21 cellular contexts compared by ENCODE assay signal in genomic region chr9:123283048-123283408, GRCh38. TPM values are rescaled to one million over a fixed set of nuclear protein-coding genes. Genes with fewer than 3 reads are reported as not detected.
DNase-seq lines count a peak whose midpoint lies in the region; ATAC-seq and TF ChIP-seq lines count a peak whose summit lies in the region.
"Had no signal": no experiment of that assay in that cellular context is flagged by ENCODE, and none has a peak within 500 bp of the region (broad histone marks: within the 10 kb centered on the region; RNA-seq: fewer than 3 reads in every experiment).

No MANE protein-coding gene starts in this region.

- no peak overlapping the region for H3K27ac Mint-ChIP-seq in activated naive CD8-positive, alpha-beta T cell treated with anti-CD3 and anti-CD28 coated beads, Interleukin-2, amount 50 U/mL, for 24 hours
- H3K27ac Mint-ChIP-seq: CD4-positive, alpha-beta memory T cell had no signal

- H3K36me3 Mint-ChIP-seq in activated naive CD8-positive, alpha-beta T cell treated with anti-CD3 and anti-CD28 coated beads, Interleukin-2, amount 50 U/mL, for 24 hours (ENCODE audit: low read depth): no peaks in the 10 kb centered on the region
- H3K36me3 Mint-ChIP-seq: CD4-positive, alpha-beta memory T cell had no signal

- no TSS peak for BruUV-seq in OCI-LY7 (replicated peaks; lab: Mats Ljungman, UMichigan)

- H3K4me2 ChIP-seq in OCI-LY7 (ENCODE audit: low read length): no peak overlapping the region

- no peak for TF ChIP-seq CTCF in heart right ventricle (IDR thresholded peaks at IDR 0.05)
- TF ChIP-seq CTCF in HEK293 (tag by site-specific recombination; IDR thresholded peaks at IDR 0.05): no peak
- TF ChIP-seq CTCF in OCI-LY7 (conservative IDR thresholded peaks at IDR 0.05; ENCODE audit: low read length): no peak
- no peak for TF ChIP-seq CTCF in thyroid gland (IDR thresholded peaks at IDR 0.05)

- POLR2A ChIA-PET in HEK293 (lab: Yijun Ruan, JAX) (interaction anchor here (1.0 kb wide), 1 partner anchor 14 kb away, joined by 3 read pairs; no protein-coding TSS in a partner anchor), OCI-LY7 (lab: Charles Lee) (interaction anchor here (0.6 kb wide), 2 partner anchors 15 to 17 kb away, joined by 4 read pairs; no protein-coding TSS in a partner anchor)

- H3K27ac ChIP-seq in heart right ventricle: peak overlapping the region in 7 of 10 donors; percentile 63 to 76 (median 73)
- no peak overlapping the region for H3K27ac ChIP-seq in HEK293 (ENCODE audit: extremely low read depth, low read depth, low read length)
- H3K27ac ChIP-seq in OCI-LY7 (ENCODE audit: low read depth, low read length, poor library complexity, severe bottlenecking): no peak overlapping the region
- H3K27ac ChIP-seq in thyroid gland: peak overlapping the region; percentile 73 to 89 (median 83)
- H3K27ac ChIP-seq: HL-60, SJSA1 had no signal

- TF ChIP-seq POLR2A in thyroid gland (IDR thresholded peaks at IDR 0.05): no peak

- H3K4me1 ChIP-seq in heart right ventricle (peaks cover 0 to 16% (median 0%) of the 10 kb centered on the region in 9 donors), HEK293 (ENCODE audit: control insufficient read depth, insufficient read depth, low read length) (no peaks in the 10 kb centered on the region), OCI-LY7 (ENCODE audit: insufficient read depth, low read length, poor library complexity, severe bottlenecking) (peaks cover 14% of the 10 kb centered on the region), thyroid gland (peaks cover 21 to 24% of the 10 kb centered on the region in 2 donors)
- H3K4me1 ChIP-seq: Caco-2, SJSA1 had no signal

- H3K9me3 Mint-ChIP-seq in activated naive CD8-positive, alpha-beta T cell treated with anti-CD3 and anti-CD28 coated beads, Interleukin-2, amount 50 U/mL, for 24 hours: peaks cover 8% of the 10 kb centered on the region

- ATAC-seq in heart right ventricle (peak in 2 of 8 donors; percentile 4 to 34), Right ventricle myocardium superior (ENCODE audit: poor library complexity) (no peak)
- ATAC-seq in activated naive CD8-positive, alpha-beta T cell treated with anti-CD3 and anti-CD28 coated beads, Interleukin-2, amount 50 U/mL, for 24 hours: no peak

- CTCF ChIA-PET in HEK293 (lab: Yijun Ruan, JAX): no interaction called here
- CTCF ChIA-PET in OCI-LY7 (lab: Charles Lee; ENCODE audit: unreplicated experiment): no interaction called here

- H3K9me2 ChIP-seq in OCI-LY7 (ENCODE audit: insufficient read depth, low read length): no peaks in the 10 kb centered on the region

- intact Hi-C loops in heart right ventricle (cut with DNase I) (no loop called here), Right ventricle myocardium superior (cut with DNase I) (no loop called here), OCI-LY7 (cut with micrococcal nuclease; ENCODE audit: unreplicated experiment) (no loop called here), thyroid gland (cut with DNase I) (no loop called here)

- no peaks in the 10 kb centered on the region for H3K9me3 ChIP-seq in heart right ventricle
- H3K9me3 ChIP-seq in HEK293 (ENCODE audit: control insufficient read depth, insufficient read depth, low read depth, low read length): no peaks in the 10 kb centered on the region
- H3K9me3 ChIP-seq in OCI-LY7 (ENCODE audit: low read length): peaks cover 10% of the 10 kb centered on the region; the same call in 1 of the 2 replicates
- H3K9me3 ChIP-seq in thyroid gland: no peaks in the 10 kb centered on the region
- H3K9me3 ChIP-seq: Caco-2, SJSA1 had no signal

- H3K4me3 ChIP-seq in heart right ventricle: no peak overlapping the region
- no peak overlapping the region for H3K4me3 ChIP-seq in HEK293 (ENCODE audit: low read depth, low read length)
- H3K4me3 ChIP-seq in OCI-LY7 (ENCODE audit: low read depth, low read length, poor library complexity, severe bottlenecking): no peak overlapping the region
- H3K4me3 ChIP-seq in thyroid gland (replicated peaks in 1 of 3): no peak overlapping the region
- H3K4me3 ChIP-seq: GM12878, SJSA1 had no signal

- no peaks in the 10 kb centered on the region for H3K79me2 ChIP-seq in OCI-LY7 (ENCODE audit: insufficient read depth, low read depth, low read length)

- H3K4me3 Mint-ChIP-seq in activated naive CD8-positive, alpha-beta T cell treated with anti-CD3 and anti-CD28 coated beads, Interleukin-2, amount 50 U/mL, for 24 hours: no peak overlapping the region
- H3K4me3 Mint-ChIP-seq: CD4-positive, alpha-beta memory T cell had no signal

- H2AFZ ChIP-seq in OCI-LY7 (ENCODE audit: low read length): peak overlapping the region; percentile 63; the same call in 1 of the 2 replicates

- peaks cover 1% of the 10 kb centered on the region for H3K27me3 Mint-ChIP-seq in activated naive CD8-positive, alpha-beta T cell treated with anti-CD3 and anti-CD28 coated beads, Interleukin-2, amount 50 U/mL, for 24 hours

- H3K27me3 ChIP-seq in heart right ventricle (peaks cover 0 to 5% (median 0%) of the 10 kb centered on the region in 7 donors), thyroid gland (no peaks in the 10 kb centered on the region)
- H3K27me3 ChIP-seq: SJSA1 had no signal

- H3K36me3 ChIP-seq in heart right ventricle: no peaks in the 10 kb centered on the region
- H3K36me3 ChIP-seq in HEK293 (ENCODE audit: control insufficient read depth in 2 of 2, insufficient read depth in 1 of 2, low read length in 2 of 2): no peaks in the 10 kb centered on the region
- no peaks in the 10 kb centered on the region for H3K36me3 ChIP-seq in OCI-LY7 (ENCODE audit: insufficient read depth, low read length)
- no peaks in the 10 kb centered on the region for H3K36me3 ChIP-seq in thyroid gland
- H3K36me3 ChIP-seq: SJSA1 had no signal

- no peaks in the 10 kb centered on the region for H4K20me1 ChIP-seq in OCI-LY7 (ENCODE audit: insufficient read depth, low read length)

- 82 to 86% methylated on average over 5 of the region's 5 CpGs for WGBS in heart right ventricle, 2 donors
- WGBS in thyroid gland, 2 donors: 90 to 92% methylated on average over 5 of the region's 5 CpGs

- peaks cover 15% of the 10 kb centered on the region for H3K4me1 Mint-ChIP-seq in activated naive CD8-positive, alpha-beta T cell treated with anti-CD3 and anti-CD28 coated beads, Interleukin-2, amount 50 U/mL, for 24 hours

- DNase-seq in heart right ventricle (no peak), Right ventricle myocardium superior (no peak), OCI-LY7 (ENCODE audit: low spot score) (no peak), thyroid gland (no peak), COR-L47 (lab: John Stamatoyannopoulos, UW) (no peak)
- no peak for DNase-seq in activated naive CD8-positive, alpha-beta T cell treated with anti-CD3 and anti-CD28 coated beads, Interleukin-2, amount 50 U/mL, for 24 hours
- DNase-seq: AML-193; Caco-2; CD4-positive, alpha-beta memory T cell; GOT3; Karpas-422; NCI-H1092; NCI-H1417 treated with DMSO at 0.1 percent for 48 hours; NCI-H187 treated with DMSO at 0.1 percent for 48 hours; NCI-H2171 treated with DMSO at 0.1 percent for 48 hours; NCI-H510A treated with DMSO at 0.1 percent for 48 hours; NCI-H82 had no signal

TF ChIP-seq in HEK293, 187 proteins besides CTCF, POLR2A, EP300 and RAD21:
- no peak for TF ChIP-seq SCRT2 (tag by site-specific recombination; IDR thresholded peaks at IDR 0.05)
- TF ChIP-seq ZFHX2 (tag by site-specific recombination; conservative IDR thresholded peaks at IDR 0.05): peak; percentile 71

RNA-seq across cellular contexts. Expression of gene STRBP, which starts 14.6 kb away (rescaled TPM):
- total RNA-seq in heart right ventricle (10 to 100 TPM; 10.5 to 22.2 (median 13.8) TPM), Right ventricle myocardium superior (20.3 TPM), OCI-LY7 (2022) (179 and 184 TPM in 2 replicates), thyroid gland (10 to 100 TPM; 29.3 to 52.2 (median 43.9) TPM)
- 10 to 100 TPM; 11.4 to 15.2 TPM for polyA plus RNA-seq in heart right ventricle
- total RNA-seq in OCI-LY7 (2014; rRNA removed; shearing (Covaris generic)): 82.8 and 96.0 TPM in 2 replicates

Comparison
In these comparisons a context has a peak if more than half of its experiments do, and no peak if none do; other contexts are left out.
1. H3K27ac ChIP-seq: peak in heart right ventricle (7 of 10) and thyroid gland (3 of 3); none in HEK293 (single experiment) and OCI-LY7 (single experiment).